15 cellular contexts compared by ENCODE assay signal in the genomic region with DNA sequence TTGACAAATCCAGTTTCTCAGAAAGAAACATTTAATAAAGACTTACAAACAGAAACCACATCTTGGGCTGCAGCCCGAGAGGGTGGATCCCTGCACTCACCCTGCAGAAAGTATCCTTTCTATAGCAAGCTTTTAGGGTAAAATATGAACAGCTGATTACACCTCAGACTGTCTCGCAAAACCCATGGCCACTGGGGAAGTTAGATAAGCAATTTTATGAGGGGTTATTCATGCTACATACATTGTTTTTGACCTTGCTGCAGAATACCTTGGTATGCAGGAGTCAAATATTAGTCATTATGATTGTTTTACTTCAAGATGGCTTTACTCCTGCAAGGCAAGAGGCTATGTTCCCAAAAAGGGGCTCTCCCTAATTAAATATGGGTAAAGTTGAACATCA.
A peak's percentile ranks its signal among the peaks of the same experiment; 100 is the strongest.
DNase-seq lines count a peak whose midpoint lies in the region; ATAC-seq, FAIRE-seq and TF ChIP-seq lines count a peak whose summit lies in the region.
"Had no signal": no experiment of that assay in that cellular context is flagged by ENCODE, and none has a peak within 500 bp of the region (broad histone marks: within the 10 kb centered on the region; RNA-seq: fewer than 3 reads in every experiment).

No MANE protein-coding gene starts in this region.

- TF ChIP-seq POLR2A in K562 (conservative IDR thresholded peaks at IDR 0.05) (no peak), stomach (IDR thresholded peaks at IDR 0.05) (no peak)

- H3F3A ChIP-seq in Loucy (ENCODE audit: low read depth) = peaks cover 2% of the 10 kb centered on the region; the same call in 1 of the 2 replicates

- POLR2A ChIA-PET in K562 (lab: Yijun Ruan, JAX) = interaction anchor here (0.8 to 2.2 kb wide), 7 partner anchors 9 to 638 kb away, joined by 3 to 11 read pairs (median 3); a partner anchor contains a TSS

- H3K27me3 ChIP-seq in Loucy (ENCODE audit: insufficient read depth, low read length, poor library complexity, severe bottlenecking) (no peaks in the 10 kb centered on the region), K562 (ENCODE audit: control insufficient read depth in 2 of 2, insufficient read depth in 2 of 2, low read length in 2 of 2) (no peaks in the 10 kb centered on the region), mucosa of rectum (ENCODE audit: control insufficient read depth in 2 of 2, insufficient read depth in 2 of 2, low read length in 2 of 2) (no peaks in the 10 kb centered on the region), stomach (peaks cover 0 to 26% (median 0%) of the 10 kb centered on the region in 3 donors)

- H2AFZ ChIP-seq in Loucy (ENCODE audit: low read length) (peak overlapping the region; percentile 61; the same call in 1 of the 2 replicates), K562 (ENCODE audit: low read depth, low read length) (peak overlapping the region; percentile 60)
- H2AFZ ChIP-seq: GM23338 had no signal

- H3K9me2 ChIP-seq in Loucy (replicated peaks; ENCODE audit: low read depth, low read length) = no peaks in the 10 kb centered on the region

- peak; percentile 82 for DNase-seq in OCI-M1 (lab: John Stamatoyannopoulos, UW)
- DNase-seq in K562 (ENCODE audit: extremely low read depth in 1 of 4, low spot score in 3 of 4) = peak in 2 of 4 experiments; percentile 49 to 63
- no peak for DNase-seq in stomach
- DNase-seq in NCI-H2227 treated with DMSO at 0.1 percent for 48 hours (lab: John Stamatoyannopoulos, UW) = no peak
- DNase-seq: C1 segment of cervical spinal cord; CD4-positive, alpha-beta T cell; DMS79; H7 had no signal

- H3K36me3 ChIP-seq in Loucy (ENCODE audit: insufficient read depth, low read length) = no peaks in the 10 kb centered on the region
- H3K36me3 ChIP-seq in K562 (ENCODE audit: control insufficient read depth, insufficient read depth, low read length) = no peaks in the 10 kb centered on the region
- no peaks in the 10 kb centered on the region for H3K36me3 ChIP-seq in mucosa of rectum (ENCODE audit: control insufficient read depth in 2 of 2, insufficient read depth in 2 of 2, low read length in 2 of 2)
- H3K36me3 ChIP-seq in stomach = no peaks in the 10 kb centered on the region

- TF ChIP-seq CTCF in Loucy (conservative IDR thresholded peaks at IDR 0.05; ENCODE audit: low read length) = no peak
- no peak for TF ChIP-seq CTCF in K562 (IDR thresholded peaks at IDR 0.05 in 2 of 3, conservative IDR thresholded peaks at IDR 0.05 in 1 of 3; ENCODE audit: insufficient read depth in 2 of 3, low read depth in 1 of 3, low read length in 3 of 3)
- no peak for TF ChIP-seq CTCF in stomach (IDR thresholded peaks at IDR 0.05)

- H3K9ac ChIP-seq in Loucy (ENCODE audit: low read depth, low read length, poor library complexity, severe bottlenecking) (peak overlapping the region; percentile 3), K562 (ENCODE audit: insufficient read depth in 1 of 2, low read depth in 2 of 2, low read length in 2 of 2) (no peak overlapping the region; a peak in 1 of 4 replicates), mucosa of rectum (ENCODE audit: low read depth in 1 of 2, low read length in 2 of 2) (no peak overlapping the region)

- in situ Hi-C loops in K562 (cut with MboI) = no loop called here

- TF ChIP-seq EP300 in K562 (IDR thresholded peaks at IDR 0.05; ENCODE audit: low read length) (no peak), stomach (IDR thresholded peaks at IDR 0.05) (no peak)

- TF ChIP-seq RAD21 in K562 (CRISPR knock-in tag; conservative IDR thresholded peaks at IDR 0.05 in 1 of 2, IDR thresholded peaks at IDR 0.05 in 1 of 2) = no peak

- H3K79me2 ChIP-seq in Loucy (ENCODE audit: insufficient read depth, low read length) (no peaks in the 10 kb centered on the region), K562 (ENCODE audit: control insufficient read depth, insufficient read depth, low read length) (no peaks in the 10 kb centered on the region)

- no peaks in the 10 kb centered on the region for H3K9me3 ChIP-seq in Loucy (ENCODE audit: insufficient read depth, low read depth, low read length)
- no peaks in the 10 kb centered on the region for H3K9me3 ChIP-seq in K562 (replicated peaks; ENCODE audit: control insufficient read depth, insufficient read depth, low read depth, low read length)
- H3K9me3 ChIP-seq in mucosa of rectum (ENCODE audit: control insufficient read depth in 2 of 2, low read length in 2 of 2) = no peaks in the 10 kb centered on the region
- no peaks in the 10 kb centered on the region for H3K9me3 ChIP-seq in stomach

- no TSS peak for BruUV-seq in K562 (replicated peaks; lab: Mats Ljungman, UMichigan)

- no peaks in the 10 kb centered on the region for H3K9me1 ChIP-seq in K562 (ENCODE audit: control insufficient read depth, insufficient read depth, low read length)

- ATAC-seq in K562 (peak; percentile 75), HG03045 (IDR thresholded peaks at IDR 0.05; ENCODE audit: unreplicated experiment) (no peak), HG03342 (IDR thresholded peaks at IDR 0.05; ENCODE audit: unreplicated experiment) (no peak)
- ATAC-seq: GM12878, GM23338 had no signal

- H3K27ac ChIP-seq in K562 (ENCODE audit: extremely low read depth, low read depth, low read length) (peak overlapping the region; percentile 8; the same call in 1 of the 3 replicates), mucosa of rectum (ENCODE audit: low read depth in 2 of 2, low read length in 2 of 2) (peak overlapping the region; percentile 34 to 60), stomach (no peak overlapping the region)
- H3K27ac ChIP-seq: HL-60 had no signal

- H4K20me1 ChIP-seq in Loucy (ENCODE audit: insufficient read depth, low read length, poor library complexity, severe bottlenecking) = no peaks in the 10 kb centered on the region
- H4K20me1 ChIP-seq in K562 (replicated peaks; ENCODE audit: control insufficient read depth, insufficient read depth, low read length) = no peaks in the 10 kb centered on the region

- H3K4me3 ChIP-seq in Loucy (ENCODE audit: low read length, poor library complexity, severe bottlenecking) = peak overlapping the region; percentile 30
- no peak overlapping the region for H3K4me3 ChIP-seq in K562
- no peak overlapping the region for H3K4me3 ChIP-seq in mucosa of rectum (ENCODE audit: low read length in 2 of 2)
- H3K4me3 ChIP-seq in stomach = no peak overlapping the region
- H3K4me3 ChIP-seq: GM12878, GM23338 had no signal

- H3K4me2 ChIP-seq in Loucy (ENCODE audit: low read depth, low read length, poor library complexity, severe bottlenecking) (peak overlapping the region; percentile 52), K562 (ENCODE audit: insufficient read depth, low read length) (peak overlapping the region; percentile 54; the same call in 1 of the 2 replicates)
- H3K4me2 ChIP-seq: GM23338 had no signal

- WGBS in K562 (ENCODE audit: insufficient coverage, low coverage, missing lambda C conversion rate) = 0% methylated on average over 2 of the region's 2 CpGs
- 65 to 86% (median 74%) methylated on average over 2 of the region's 2 CpGs for WGBS in stomach, 5 donors

- H3K4me1 ChIP-seq in Loucy (ENCODE audit: insufficient read depth, low read length, poor library complexity, severe bottlenecking) = peaks cover 26% of the 10 kb centered on the region
- H3K4me1 ChIP-seq in K562 (replicated peaks in 1 of 2; ENCODE audit: control insufficient read depth in 2 of 2, insufficient read depth in 2 of 2, low read length in 2 of 2) = peaks cover 5 to 20% of the 10 kb centered on the region in 2 experiments
- peaks cover 12 to 34% of the 10 kb centered on the region in 2 donors for H3K4me1 ChIP-seq in mucosa of rectum (ENCODE audit: control insufficient read depth in 2 of 2, insufficient read depth in 2 of 2, low read length in 2 of 2)
- H3K4me1 ChIP-seq in stomach = no peaks in the 10 kb centered on the region

- CTCF ChIA-PET in K562 (lab: Yijun Ruan, JAX; ENCODE audit: low intra/inter-chr PET ratio) = interaction anchor here (1.3 kb wide), 1 partner anchor 13 kb away, joined by 4 read pairs; no protein-coding TSS in a partner anchor

- intact Hi-C loops in K562 (cut with micrococcal nuclease) (no loop called here), stomach (cut with DNase I; ENCODE audit: low total_unique reads) (no loop called here)

- FAIRE-seq in K562 (lab: Jason Lieb, UNC) = peak; percentile 62
- FAIRE-seq: GM12878 had no signal

TF ChIP-seq in K562, 482 proteins besides CTCF, POLR2A, EP300 and RAD21 (continues in another document):
- TF ChIP-seq, protein P1, sequence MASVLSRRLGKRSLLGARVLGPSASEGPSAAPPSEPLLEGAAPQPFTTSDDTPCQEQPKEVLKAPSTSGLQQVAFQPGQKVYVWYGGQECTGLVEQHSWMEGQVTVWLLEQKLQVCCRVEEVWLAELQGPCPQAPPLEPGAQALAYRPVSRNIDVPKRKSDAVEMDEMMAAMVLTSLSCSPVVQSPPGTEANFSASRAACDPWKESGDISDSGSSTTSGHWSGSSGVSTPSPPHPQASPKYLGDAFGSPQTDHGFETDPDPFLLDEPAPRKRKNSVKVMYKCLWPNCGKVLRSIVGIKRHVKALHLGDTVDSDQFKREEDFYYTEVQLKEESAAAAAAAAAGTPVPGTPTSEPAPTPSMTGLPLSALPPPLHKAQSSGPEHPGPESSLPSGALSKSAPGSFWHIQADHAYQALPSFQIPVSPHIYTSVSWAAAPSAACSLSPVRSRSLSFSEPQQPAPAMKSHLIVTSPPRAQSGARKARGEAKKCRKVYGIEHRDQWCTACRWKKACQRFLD (CRISPR knock-in tag; IDR thresholded peaks at IDR 0.05) = no peak
- no peak for TF ChIP-seq ZSCAN29 (IDR thresholded peaks at IDR 0.05)
- TF ChIP-seq EGR1 (conservative IDR thresholded peaks at IDR 0.05) = no peak
- TF ChIP-seq NELFE (IDR thresholded peaks at IDR 0.05; ENCODE audit: insufficient read depth, insufficient read length) = no peak
- no peak for TF ChIP-seq CBX1 (IDR thresholded peaks at IDR 0.05; ENCODE audit: low read depth)
- TF ChIP-seq, protein P2, sequence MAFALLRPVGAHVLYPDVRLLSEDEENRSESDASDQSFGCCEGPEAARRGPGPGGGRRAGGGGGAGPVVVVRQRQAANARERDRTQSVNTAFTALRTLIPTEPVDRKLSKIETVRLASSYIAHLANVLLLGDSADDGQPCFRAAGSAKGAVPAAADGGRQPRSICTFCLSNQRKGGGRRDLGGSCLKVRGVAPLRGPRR (CRISPR knock-in tag; IDR thresholded peaks at IDR 0.05) = no peak
- no peak for TF ChIP-seq SP2 (IDR thresholded peaks at IDR 0.05; ENCODE audit: extremely low read depth, low read depth, low read length, poor library complexity, severe bottlenecking)
- TF ChIP-seq PCBP1 (IDR thresholded peaks at IDR 0.05; ENCODE audit: low read depth, low read length, poor library complexity, severe bottlenecking) = no peak
- TF ChIP-seq KAT2B (IDR thresholded peaks at IDR 0.05; ENCODE audit: low read depth, low read length) = no peak

Comparison
In these comparisons a context has a peak if more than half of its experiments do, and no peak if none do; other contexts are left out.
1. H3K27ac ChIP-seq: peak in K562 (single experiment) and mucosa of rectum (2 of 2); none in stomach (0 of 5).